Comparison of ENCODE assay signal across 8 cellular contexts in the genomic region with DNA sequence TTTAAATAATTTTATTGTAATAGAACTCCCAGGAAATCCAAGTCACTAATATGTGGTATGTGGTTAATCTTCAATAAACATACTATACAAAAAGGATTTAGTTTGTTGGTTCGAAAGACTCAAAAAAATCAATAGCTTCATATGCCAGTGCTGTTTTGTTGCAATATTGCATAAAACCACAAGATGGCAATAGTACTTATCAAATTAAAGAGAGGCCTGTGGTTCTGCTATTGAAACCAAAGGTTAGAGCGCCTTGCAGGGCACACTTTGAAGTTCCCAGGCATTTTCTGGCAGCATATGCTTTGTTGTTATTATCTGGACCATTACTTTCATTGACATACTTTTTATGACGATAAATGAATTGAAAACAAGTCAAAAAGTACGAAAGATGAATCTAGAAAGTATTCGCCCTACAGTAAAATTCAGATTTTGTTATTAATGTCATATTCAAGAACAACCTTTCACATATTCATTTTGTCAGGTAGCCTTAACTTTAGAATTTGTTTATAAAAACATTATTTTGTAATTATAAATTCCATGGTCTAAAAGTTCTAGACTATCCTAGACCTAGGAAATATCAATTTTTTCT.
DNase-seq lines count a peak whose midpoint lies in the region; ATAC-seq and TF ChIP-seq lines count a peak whose summit lies in the region.

No MANE protein-coding gene starts in this region.

- H3K4me3 ChIP-seq in GM12865 (ENCODE audit: low read depth, low read length) (no peak overlapping the region), esophagus squamous epithelium (no peak overlapping the region)

- ATAC-seq in HG02870 (IDR thresholded peaks at IDR 0.05; ENCODE audit: unreplicated experiment) = peak; percentile 70

- peaks cover 9% of the 10 kb centered on the region for H3K9me3 Mint-ChIP-seq in nephron progenitor cell

- H3K27ac ChIP-seq in esophagus squamous epithelium = no peak overlapping the region

- H3K36me3 Mint-ChIP-seq in nephron progenitor cell (ENCODE audit: low read depth) = no peaks in the 10 kb centered on the region

- H3K4me1 ChIP-seq in esophagus squamous epithelium = no peaks in the 10 kb centered on the region

- no peaks in the 10 kb centered on the region for H3K9me3 ChIP-seq in esophagus squamous epithelium

- H3K4me3 Mint-ChIP-seq in nephron progenitor cell = no peak overlapping the region

- H3K4me1 Mint-ChIP-seq in nephron progenitor cell = no peaks in the 10 kb centered on the region

- H3K27me3 Mint-ChIP-seq in nephron progenitor cell (ENCODE audit: low read depth, poor library complexity) = peaks cover 4% of the 10 kb centered on the region

- H3K36me3 ChIP-seq in esophagus squamous epithelium = no peaks in the 10 kb centered on the region

- intact Hi-C loops in esophagus squamous epithelium (cut with DNase I) = loop anchor here (10.0 kb wide), 1 partner anchor 296 kb away; no protein-coding TSS in a partner anchor

- peak; percentile 23 for DNase-seq in AG08396 (ENCODE audit: low spot score)
- DNase-seq in GM12865 (ENCODE audit: low read depth) = peak; percentile 72
- DNase-seq in NCI-H1694 treated with DMSO at 0.1 percent for 48 hours (lab: John Stamatoyannopoulos, UW) = peak; percentile 78
- DNase-seq in SKM-1 (lab: John Stamatoyannopoulos, UW; ENCODE audit: unreplicated experiment) = peak; percentile 41
- DNase-seq in esophagus squamous epithelium (lab: John Stamatoyannopoulos, UW) = no peak
- DNase-seq in nephron progenitor cell = peak; percentile 27
- DNase-seq in mesenteric fat pad (ENCODE audit: low spot score) = no peak

- TF ChIP-seq CTCF in GM12865 (IDR thresholded peaks at IDR 0.05; ENCODE audit: insufficient read depth, low read depth, low read length, missing control alignments) (peak; percentile 44), esophagus squamous epithelium (IDR thresholded peaks at IDR 0.05) (peak in 5 of 6 experiments; percentile 60 to 78 (median 64)), nephron progenitor cell (IDR thresholded peaks at IDR 0.05) (peak; percentile 74)

- no peaks in the 10 kb centered on the region for H3K27me3 ChIP-seq in esophagus squamous epithelium

- no peak overlapping the region for H3K27ac Mint-ChIP-seq in nephron progenitor cell

- no peak for TF ChIP-seq POLR2A in esophagus squamous epithelium (IDR thresholded peaks at IDR 0.05)

- 37 to 39% methylated on average over 5 of the region's 5 CpGs for WGBS in esophagus squamous epithelium, 2 donors

Comparison
In these comparisons a context has a peak if more than half of its experiments do, and no peak if none do; other contexts are left out.
1. DNase-seq: peak in AG08396 (single experiment), GM12865 (single experiment), NCI-H1694 treated with DMSO at 0.1 percent for 48 hours (single experiment), SKM-1 (single experiment) and nephron progenitor cell (single experiment); none in esophagus squamous epithelium (single experiment) and mesenteric fat pad (single experiment).
2. Peak in every context shown above with its lines, with median percentiles within 50 percentile points of each other: CTCF ChIP-seq.